In genomic region chr17:72717676-72718075, GRCh38 we compare ENCODE assay signal across 27 cellular contexts.
DNase-seq lines count a peak whose midpoint lies in the region; ATAC-seq and TF ChIP-seq lines count a peak whose summit lies in the region.
"Had no signal": no experiment of that assay in that cellular context is flagged by ENCODE, and none has a peak within 500 bp of the region (broad histone marks: within the 10 kb centered on the region; RNA-seq: fewer than 3 reads in every experiment).

No MANE protein-coding gene starts in this region.

- H3K4me1 ChIP-seq in RWPE2 (ENCODE audit: insufficient read depth, poor library complexity, severe bottlenecking) (peaks cover 23% of the 10 kb centered on the region), mesenchymal stem cell (ENCODE audit: control insufficient read depth, insufficient read depth, low read depth, low read length) (peaks cover 16% of the 10 kb centered on the region)
- H3K4me1 ChIP-seq: BE2C, pancreas, right atrium auricular region had no signal

- no peak overlapping the region for H3K18ac ChIP-seq in mesenchymal stem cell (ENCODE audit: low read depth in 1 of 2, low read length in 2 of 2)

- no peak overlapping the region for H3K4me3 Mint-ChIP-seq in natural killer cell
- H3K4me3 Mint-ChIP-seq in natural killer cell treated with Interleukin-12 subunit alpha and Interleukin-12 subunit beta and Interleukin-15 and Interleukin-18, amount 100 ng/mL, for 72 hours: no peak overlapping the region
- H3K4me3 Mint-ChIP-seq in progenitor cell of endocrine pancreas (ENCODE audit: low read depth): no peak overlapping the region
- H3K4me3 Mint-ChIP-seq: activated CD4-positive, alpha-beta T cell treated with anti-CD3 and anti-CD28 coated beads for 36 hours; activated T-cell treated with anti-CD3 and anti-CD28 coated beads, Interleukin-2, amount 50 U/mL, for 4 hours; stimulated activated memory B cell treated with anti-CD40 and anti-IgM and Interleukin-4, amounts not matched to agents 10 μg/mL and 1 μg/mL and 100 μg/mL, for 72 hours had no signal

- H3K27ac Mint-ChIP-seq in natural killer cell: peak overlapping the region; percentile 4 to 83
- no peak overlapping the region for H3K27ac Mint-ChIP-seq in natural killer cell treated with Interleukin-12 subunit alpha and Interleukin-12 subunit beta and Interleukin-15 and Interleukin-18, amount 100 ng/mL, for 72 hours
- H3K27ac Mint-ChIP-seq in progenitor cell of endocrine pancreas: no peak overlapping the region
- H3K27ac Mint-ChIP-seq: activated CD4-positive, alpha-beta T cell treated with anti-CD3 and anti-CD28 coated beads for 36 hours; stimulated activated memory B cell treated with anti-CD40 and anti-IgM and Interleukin-4, amounts not matched to agents 10 μg/mL and 1 μg/mL and 100 μg/mL, for 72 hours had no signal

- H3K36me3 ChIP-seq in RWPE2 (ENCODE audit: low read depth) (no peaks in the 10 kb centered on the region), mesenchymal stem cell (ENCODE audit: control insufficient read depth in 1 of 2, insufficient read depth in 2 of 2, low read depth in 1 of 2, low read length in 2 of 2) (no peaks in the 10 kb centered on the region)
- H3K36me3 ChIP-seq: BE2C, pancreas, right atrium auricular region had no signal

- ATAC-seq in natural killer cell: no peak
- ATAC-seq in natural killer cell treated with Interleukin-12 subunit alpha and Interleukin-12 subunit beta and Interleukin-15 and Interleukin-18, amount 100 ng/mL, for 72 hours: no peak
- ATAC-seq in RWPE2 (ENCODE audit: low read depth): no peak
- ATAC-seq in GM19023 (IDR thresholded peaks at IDR 0.05; ENCODE audit: unreplicated experiment): no peak
- no peak for ATAC-seq in HG02973 (IDR thresholded peaks at IDR 0.05; ENCODE audit: unreplicated experiment)
- ATAC-seq: activated CD4-positive, alpha-beta T cell treated with anti-CD3 and anti-CD28 coated beads for 36 hours; activated T-cell treated with anti-CD3 and anti-CD28 coated beads, Interleukin-2, amount 50 U/mL, for 4 hours; naive thymus-derived CD8-positive, alpha-beta T cell; pancreas; stimulated activated memory B cell treated with anti-CD40 and anti-IgM and Interleukin-4, amounts not matched to agents 10 μg/mL and 1 μg/mL and 100 μg/mL, for 72 hours had no signal

- H2BK12ac ChIP-seq in mesenchymal stem cell (ENCODE audit: low read length in 2 of 2): peak overlapping the region; percentile 59 to 88

- WGBS in mesenchymal stem cell: 94% methylated on average over 7 of the region's 8 CpGs

- H3K36me3 Mint-ChIP-seq in natural killer cell (no peaks in the 10 kb centered on the region), progenitor cell of endocrine pancreas (ENCODE audit: insufficient read depth) (no peaks in the 10 kb centered on the region)
- no peaks in the 10 kb centered on the region for H3K36me3 Mint-ChIP-seq in natural killer cell treated with Interleukin-12 subunit alpha and Interleukin-12 subunit beta and Interleukin-15 and Interleukin-18, amount 100 ng/mL, for 72 hours

- H3K4ac ChIP-seq in mesenchymal stem cell (ENCODE audit: low read depth in 1 of 2, low read length in 2 of 2): no peak overlapping the region

- H3K9me3 Mint-ChIP-seq in natural killer cell: no peaks in the 10 kb centered on the region
- H3K9me3 Mint-ChIP-seq in natural killer cell treated with Interleukin-12 subunit alpha and Interleukin-12 subunit beta and Interleukin-15 and Interleukin-18, amount 100 ng/mL, for 72 hours: no peaks in the 10 kb centered on the region
- no peaks in the 10 kb centered on the region for H3K9me3 Mint-ChIP-seq in progenitor cell of endocrine pancreas (ENCODE audit: low read depth)
- H3K9me3 Mint-ChIP-seq: activated T-cell treated with anti-CD3 and anti-CD28 coated beads, Interleukin-2, amount 50 U/mL, for 4 hours; stimulated activated memory B cell treated with anti-CD40 and anti-IgM and Interleukin-4, amounts not matched to agents 10 μg/mL and 1 μg/mL and 100 μg/mL, for 72 hours had no signal

- intact Hi-C loops in natural killer cell (cut with micrococcal nuclease): no loop called here

- H3K27me3 Mint-ChIP-seq in natural killer cell (ENCODE audit: low read depth in 2 of 2) (no peaks in the 10 kb centered on the region), progenitor cell of endocrine pancreas (peaks cover 7% of the 10 kb centered on the region)
- no peaks in the 10 kb centered on the region for H3K27me3 Mint-ChIP-seq in natural killer cell treated with Interleukin-12 subunit alpha and Interleukin-12 subunit beta and Interleukin-15 and Interleukin-18, amount 100 ng/mL, for 72 hours
- H3K27me3 Mint-ChIP-seq: activated CD4-positive, alpha-beta T cell treated with anti-CD3 and anti-CD28 coated beads for 36 hours; naive thymus-derived CD8-positive, alpha-beta T cell; stimulated activated memory B cell treated with anti-CD40 and anti-IgM and Interleukin-4, amounts not matched to agents 10 μg/mL and 1 μg/mL and 100 μg/mL, for 72 hours had no signal

- peaks cover 15 to 25% of the 10 kb centered on the region in 2 donors for H3K4me1 Mint-ChIP-seq in natural killer cell
- H3K4me1 Mint-ChIP-seq in natural killer cell treated with Interleukin-12 subunit alpha and Interleukin-12 subunit beta and Interleukin-15 and Interleukin-18, amount 100 ng/mL, for 72 hours (ENCODE audit: low read depth in 2 of 2): peaks cover 22 to 23% of the 10 kb centered on the region in 2 donors
- H3K4me1 Mint-ChIP-seq in progenitor cell of endocrine pancreas (ENCODE audit: low read depth): peaks cover 14% of the 10 kb centered on the region

- no peak overlapping the region for H3K23ac ChIP-seq in mesenchymal stem cell (ENCODE audit: low read length in 2 of 2)

- no peak overlapping the region for H2BK5ac ChIP-seq in mesenchymal stem cell (ENCODE audit: low read depth, low read length, poor library complexity, severe bottlenecking)

- DNase-seq in natural killer cell: no peak
- no peak for DNase-seq in natural killer cell treated with Interleukin-12 subunit alpha and Interleukin-12 subunit beta and Interleukin-15 and Interleukin-18, amount 100 ng/mL, for 72 hours (ENCODE audit: low spot score)
- no peak for DNase-seq in RWPE2 (ENCODE audit: low spot score)
- no peak for DNase-seq in mesenchymal stem cell
- DNase-seq in progenitor cell of endocrine pancreas (ENCODE audit: low spot score, unreplicated experiment): no peak
- no peak for DNase-seq in dermis blood vessel endothelial cell
- DNase-seq: activated CD4-positive, alpha-beta T cell treated with anti-CD3 and anti-CD28 coated beads for 36 hours; activated T-cell treated with anti-CD3 and anti-CD28 coated beads, Interleukin-2, amount 50 U/mL, for 4 hours; BE2C; CD8-positive, alpha-beta memory T cell; dorsolateral prefrontal cortex; GDM1; HCEC 1CT; KG1; midbrain; naive thymus-derived CD8-positive, alpha-beta T cell; NCI-H1417 treated with DMSO at 0.1 percent for 48 hours; NCI-H2107; NCI-H446 treated with DMSO at 0.1 percent for 48 hours; pancreas; SK-N-SH; spleen; stimulated activated CD4-positive, alpha-beta T cell treated with anti-CD3 and anti-CD28 coated beads, Interleukin-4, amount 100 ng/mL, for 1 hour had no signal

- no peak overlapping the region for H3K4me2 ChIP-seq in mesenchymal stem cell (ENCODE audit: low read length, poor library complexity, severe bottlenecking)
- H3K4me2 ChIP-seq: SK-N-SH had no signal

- peak overlapping the region; percentile 12 for H2AK5ac ChIP-seq in mesenchymal stem cell (ENCODE audit: low read length, severe bottlenecking)

- peak overlapping the region; percentile 90 for H3K27ac ChIP-seq in RWPE2 (ENCODE audit: poor library complexity, severe bottlenecking)
- H3K27ac ChIP-seq in mesenchymal stem cell (ENCODE audit: low read length, poor library complexity, severe bottlenecking): no peak overlapping the region
- H3K27ac ChIP-seq: dorsolateral prefrontal cortex, pancreas, right atrium auricular region, spleen had no signal

- H4K91ac ChIP-seq in mesenchymal stem cell (ENCODE audit: low read length): peak overlapping the region; percentile 44

- H3K14ac ChIP-seq in mesenchymal stem cell (ENCODE audit: low read length in 2 of 2): no peak overlapping the region

- H3K79me1 ChIP-seq in mesenchymal stem cell (replicated peaks; ENCODE audit: low read length, poor library complexity, severe bottlenecking): no peaks in the 10 kb centered on the region

- H3K4me3 ChIP-seq in RWPE2 (ENCODE audit: severe bottlenecking): no peak overlapping the region
- H3K4me3 ChIP-seq in mesenchymal stem cell (ENCODE audit: insufficient read depth in 1 of 2, low read depth in 1 of 2, low read length in 2 of 2): no peak overlapping the region
- H3K4me3 ChIP-seq: dorsolateral prefrontal cortex, pancreas, right atrium auricular region, spleen had no signal

- H4K8ac ChIP-seq in mesenchymal stem cell (ENCODE audit: low read length): no peak overlapping the region

- no peaks in the 10 kb centered on the region for H3K9me3 ChIP-seq in RWPE2 (ENCODE audit: severe bottlenecking)
- H3K9me3 ChIP-seq in mesenchymal stem cell (ENCODE audit: control insufficient read depth, low read length): no peaks in the 10 kb centered on the region
- H3K9me3 ChIP-seq: BE2C, pancreas, right atrium auricular region, SK-N-SH, spleen had no signal

- H3K9ac ChIP-seq in mesenchymal stem cell (ENCODE audit: low read length): no peak overlapping the region
- H3K9ac ChIP-seq: SK-N-SH had no signal

- TF ChIP-seq CTCF in natural killer cell (IDR thresholded peaks at IDR 0.05) (no peak), RWPE2 (IDR thresholded peaks at IDR 0.05; ENCODE audit: poor library complexity, severe bottlenecking) (no peak), progenitor cell of endocrine pancreas (IDR thresholded peaks at IDR 0.05; ENCODE audit: unreplicated experiment) (no peak)

- H2AFZ ChIP-seq in mesenchymal stem cell (ENCODE audit: low read depth, low read length): no peak overlapping the region

- no peak overlapping the region for H2BK15ac ChIP-seq in mesenchymal stem cell (ENCODE audit: low read depth, poor library complexity, severe bottlenecking)

- H3K27me3 ChIP-seq in RWPE2 (ENCODE audit: insufficient read depth, poor library complexity, severe bottlenecking) (no peaks in the 10 kb centered on the region), mesenchymal stem cell (ENCODE audit: control insufficient read depth in 1 of 2, insufficient read depth in 1 of 2, low read length in 2 of 2) (no peaks in the 10 kb centered on the region)
- H3K27me3 ChIP-seq: BE2C, dorsolateral prefrontal cortex, pancreas, right atrium auricular region, spleen had no signal

- H2BK120ac ChIP-seq in mesenchymal stem cell (ENCODE audit: low read depth, low read length): no peak overlapping the region

Comparison
In these comparisons a context has a peak if more than half of its experiments do, and no peak if none do; other contexts are left out.
1. H3K27ac Mint-ChIP-seq: peak in natural killer cell (2 of 2); none in natural killer cell treated with Interleukin-12 subunit alpha and Interleukin-12 subunit beta and Interleukin-15 and Interleukin-18, amount 100 ng/mL, for 72 hours (0 of 2) and progenitor cell of endocrine pancreas (single experiment).